8 cellular contexts compared by ENCODE assay signal in the genomic region with DNA sequence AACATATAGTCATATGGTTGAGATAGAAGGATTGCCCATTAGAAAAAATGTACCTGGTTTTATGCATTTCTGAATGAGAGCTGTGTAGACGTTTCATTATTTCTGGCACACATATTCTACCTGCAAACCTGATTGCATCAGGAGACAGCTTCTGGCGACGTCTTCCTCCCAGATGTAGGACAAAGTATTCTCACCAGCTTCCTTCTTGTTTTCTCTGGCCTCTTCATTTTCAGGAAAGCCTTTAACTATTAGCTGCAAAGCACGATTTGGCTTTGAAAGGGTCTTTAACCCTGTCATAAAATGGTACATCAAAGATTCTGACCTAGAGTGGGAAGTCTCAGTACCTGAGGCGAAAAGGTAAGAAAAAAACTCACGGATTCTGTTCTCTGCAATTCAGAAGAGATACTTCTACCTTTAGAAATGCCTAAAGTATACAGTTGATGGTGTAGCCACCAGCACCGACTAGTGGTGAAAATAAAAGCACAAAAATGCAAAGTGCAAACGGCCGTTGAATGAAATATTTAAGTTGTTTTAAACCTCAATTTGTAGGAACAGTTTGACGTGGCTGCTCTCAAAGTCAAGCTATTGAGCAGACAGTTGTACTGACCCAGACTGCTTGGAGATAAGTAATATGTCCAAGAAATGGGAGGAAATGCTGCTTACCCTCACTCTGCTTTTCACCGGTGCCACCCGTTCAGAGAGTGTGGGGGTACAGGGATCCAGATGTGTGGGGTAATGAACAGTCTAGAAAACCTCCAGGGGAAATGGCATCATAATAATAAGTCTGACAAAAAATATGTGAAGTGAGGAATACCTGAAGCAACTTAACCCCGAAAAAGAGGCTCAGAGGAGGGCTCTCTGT. TPM values are rescaled to one million over a fixed set of nuclear protein-coding genes. Genes with fewer than 3 reads are reported as not detected.
DNase-seq lines count a peak whose midpoint lies in the region; ATAC-seq and TF ChIP-seq lines count a peak whose summit lies in the region.

No MANE protein-coding gene starts in this region.

- no peak overlapping the region for H3K14ac ChIP-seq in trophoblast cell (ENCODE audit: low read length)

- CTCF ChIA-PET in activated CD8-positive, alpha-beta T cell treated with anti-CD3 and anti-CD28 coated beads for 36 hours (lab: Charles Lee), result interaction anchor here (0.6 to 5.4 kb wide), 79 partner anchors 8 to 559 kb away, joined by 3 to 68 read pairs (median 4); a partner anchor contains a TSS

- H3K9me3 ChIP-seq in CD4-positive, CD25-positive, alpha-beta regulatory T cell (ENCODE audit: control insufficient read depth in 2 of 2, low read length in 2 of 2), result no peaks in the 10 kb centered on the region
- H3K9me3 ChIP-seq in Loucy (ENCODE audit: insufficient read depth, low read depth, low read length) (no peaks in the 10 kb centered on the region), trophoblast cell (ENCODE audit: insufficient read depth, low read depth, low read length) (no peaks in the 10 kb centered on the region)

- H4K20me1 ChIP-seq in Loucy (ENCODE audit: insufficient read depth, low read length, poor library complexity, severe bottlenecking), result no peaks in the 10 kb centered on the region

- H2BK5ac ChIP-seq in trophoblast cell (ENCODE audit: low read depth, low read length, poor library complexity), result no peak overlapping the region

- no peaks in the 10 kb centered on the region for H3K36me3 Mint-ChIP-seq in CD4-positive, CD25-positive, alpha-beta regulatory T cell
- no peaks in the 10 kb centered on the region for H3K36me3 Mint-ChIP-seq in activated CD8-positive, alpha-beta T cell treated with anti-CD3 and anti-CD28 coated beads for 36 hours (ENCODE audit: low read depth)

- no peak overlapping the region for H2AFZ ChIP-seq in Loucy (ENCODE audit: low read length)
- no peak overlapping the region for H2AFZ ChIP-seq in trophoblast cell (ENCODE audit: insufficient read depth, low read length, poor library complexity)

- WGBS in trophoblast cell (ENCODE audit: extremely low coverage, insufficient coverage, insufficient read length), result no CpG with 5 or more reads among the region's 13 CpGs

- peak; percentile 6 to 78 (median 54) for DNase-seq in CD4-positive, CD25-positive, alpha-beta regulatory T cell
- DNase-seq in activated CD8-positive, alpha-beta T cell treated with anti-CD3 and anti-CD28 coated beads for 36 hours, result peak; percentile 71
- DNase-seq in fibroblast of gingiva (ENCODE audit: low read depth), result peak; percentile 4
- DNase-seq in trophoblast cell, result peak; percentile 43 to 85
- no peak for DNase-seq in NCI-H1417 treated with DMSO at 0.1 percent for 48 hours (lab: John Stamatoyannopoulos, UW)
- DNase-seq in NCI-H187 treated with DMSO at 0.1 percent for 48 hours (lab: John Stamatoyannopoulos, UW), result no peak

- POLR2A ChIA-PET in activated CD8-positive, alpha-beta T cell treated with anti-CD3 and anti-CD28 coated beads for 36 hours (lab: Charles Lee), result interaction anchor here (0.8 to 1.1 kb wide), 2 partner anchors 41 to 48 kb away, joined by 3 read pairs; no protein-coding TSS in a partner anchor

- H3K9me3 Mint-ChIP-seq in CD4-positive, CD25-positive, alpha-beta regulatory T cell, result no peaks in the 10 kb centered on the region
- no peaks in the 10 kb centered on the region for H3K9me3 Mint-ChIP-seq in activated CD8-positive, alpha-beta T cell treated with anti-CD3 and anti-CD28 coated beads for 36 hours

- peak; percentile 93 for TF ChIP-seq CTCF in Loucy (conservative IDR thresholded peaks at IDR 0.05; ENCODE audit: low read length)
- TF ChIP-seq CTCF in activated CD8-positive, alpha-beta T cell treated with anti-CD3 and anti-CD28 coated beads for 36 hours (IDR thresholded peaks at IDR 0.05), result peak; percentile 87

- peaks cover 4 to 7% (median 5%) of the 10 kb centered on the region in 4 donors for H3K4me1 Mint-ChIP-seq in CD4-positive, CD25-positive, alpha-beta regulatory T cell
- peaks cover 9% of the 10 kb centered on the region for H3K4me1 Mint-ChIP-seq in activated CD8-positive, alpha-beta T cell treated with anti-CD3 and anti-CD28 coated beads for 36 hours (ENCODE audit: low read depth)

- H3F3A ChIP-seq in Loucy (ENCODE audit: low read depth), result no peaks in the 10 kb centered on the region

- no peak overlapping the region for H3K4me3 Mint-ChIP-seq in CD4-positive, CD25-positive, alpha-beta regulatory T cell
- H3K4me3 Mint-ChIP-seq in activated CD8-positive, alpha-beta T cell treated with anti-CD3 and anti-CD28 coated beads for 36 hours, result no peak overlapping the region

- H3K4me1 ChIP-seq in CD4-positive, CD25-positive, alpha-beta regulatory T cell (ENCODE audit: control insufficient read depth, insufficient read depth, low read length, poor library complexity, severe bottlenecking), result peaks cover 5% of the 10 kb centered on the region
- H3K4me1 ChIP-seq in Loucy (ENCODE audit: insufficient read depth, low read length, poor library complexity, severe bottlenecking) (no peaks in the 10 kb centered on the region), trophoblast cell (ENCODE audit: control insufficient read depth in 1 of 2, insufficient read depth in 2 of 2, low read length in 2 of 2) (peaks cover 4 to 5% of the 10 kb centered on the region in 2 experiments)

- intact Hi-C loops in activated CD8-positive, alpha-beta T cell treated with anti-CD3 and anti-CD28 coated beads for 36 hours (cut with micrococcal nuclease), result loop anchor here (2.0 to 10.0 kb wide), 3 partner anchors 86 to 558 kb away; no protein-coding TSS in a partner anchor

- H3K4ac ChIP-seq in trophoblast cell (ENCODE audit: low read depth, low read length), result no peak overlapping the region

- no peaks in the 10 kb centered on the region for H3K27me3 ChIP-seq in CD4-positive, CD25-positive, alpha-beta regulatory T cell (ENCODE audit: control insufficient read depth, insufficient read depth, low read length)
- no peaks in the 10 kb centered on the region for H3K27me3 ChIP-seq in Loucy (ENCODE audit: insufficient read depth, low read length, poor library complexity, severe bottlenecking)
- no peaks in the 10 kb centered on the region for H3K27me3 ChIP-seq in trophoblast cell (ENCODE audit: insufficient read depth, low read length)

- peak; percentile 71 to 82 for ATAC-seq in CD4-positive, CD25-positive, alpha-beta regulatory T cell (ENCODE audit: low read depth in 2 of 2)
- peak; percentile 56 for ATAC-seq in GM19463 (IDR thresholded peaks at IDR 0.05; ENCODE audit: unreplicated experiment)
- ATAC-seq in activated CD8-positive, alpha-beta T cell treated with anti-CD3 and anti-CD28 coated beads for 36 hours, result peak; percentile 79

- H3K9me2 ChIP-seq in Loucy (replicated peaks; ENCODE audit: low read depth, low read length), result no peaks in the 10 kb centered on the region

- no peak overlapping the region for H3K27ac ChIP-seq in CD4-positive, CD25-positive, alpha-beta regulatory T cell (ENCODE audit: insufficient read depth, low read length, poor library complexity, severe bottlenecking)
- no peak overlapping the region for H3K27ac ChIP-seq in trophoblast cell (ENCODE audit: low read depth, low read length)

- H2AK5ac ChIP-seq in trophoblast cell (ENCODE audit: low read length), result no peak overlapping the region

- no peak overlapping the region for H2BK120ac ChIP-seq in trophoblast cell (ENCODE audit: insufficient read depth, low read length, poor library complexity)

- H4K8ac ChIP-seq in trophoblast cell (ENCODE audit: low read depth, low read length), result no peak overlapping the region

- H4K12ac ChIP-seq in trophoblast cell (ENCODE audit: low read depth, low read length), result no peak overlapping the region

- no peaks in the 10 kb centered on the region for H3K79me1 ChIP-seq in trophoblast cell (ENCODE audit: low read length)

- H3K18ac ChIP-seq in trophoblast cell (ENCODE audit: low read length), result no peak overlapping the region

- no peak overlapping the region for H3K4me2 ChIP-seq in Loucy (ENCODE audit: low read depth, low read length, poor library complexity, severe bottlenecking)
- H3K4me2 ChIP-seq in trophoblast cell (ENCODE audit: low read length), result no peak overlapping the region

- peak overlapping the region in 1 of 3 donors; percentile 32 for H3K27ac Mint-ChIP-seq in CD4-positive, CD25-positive, alpha-beta regulatory T cell
- peak overlapping the region; percentile 37 for H3K27ac Mint-ChIP-seq in activated CD8-positive, alpha-beta T cell treated with anti-CD3 and anti-CD28 coated beads for 36 hours

- no peak overlapping the region for H4K91ac ChIP-seq in trophoblast cell (ENCODE audit: low read depth, low read length)

- H3K79me2 ChIP-seq in Loucy (ENCODE audit: insufficient read depth, low read length), result no peaks in the 10 kb centered on the region
- no peaks in the 10 kb centered on the region for H3K79me2 ChIP-seq in trophoblast cell (ENCODE audit: control insufficient read depth, insufficient read depth, low read length, poor library complexity)

- H2BK12ac ChIP-seq in trophoblast cell (ENCODE audit: low read length), result no peak overlapping the region

- H3K9ac ChIP-seq in Loucy (ENCODE audit: low read depth, low read length, poor library complexity, severe bottlenecking) (peak overlapping the region; percentile 10), trophoblast cell (ENCODE audit: low read length) (no peak overlapping the region)

- H3K23ac ChIP-seq in trophoblast cell (ENCODE audit: low read length), result no peak overlapping the region

- H3K4me3 ChIP-seq in CD4-positive, CD25-positive, alpha-beta regulatory T cell (ENCODE audit: low read depth, low read length), result peak overlapping the region; percentile 53
- H3K4me3 ChIP-seq in Loucy (ENCODE audit: low read length, poor library complexity, severe bottlenecking) (no peak overlapping the region), trophoblast cell (ENCODE audit: low read depth, low read length) (no peak overlapping the region)

- H3K36me3 ChIP-seq in CD4-positive, CD25-positive, alpha-beta regulatory T cell (ENCODE audit: control insufficient read depth, insufficient read depth, low read length), result no peaks in the 10 kb centered on the region
- H3K36me3 ChIP-seq in Loucy (ENCODE audit: insufficient read depth, low read length) (peaks cover 72% of the 10 kb centered on the region; the same call in 1 of the 2 replicates), trophoblast cell (ENCODE audit: control insufficient read depth in 1 of 2, insufficient read depth in 2 of 2, low read length in 2 of 2) (no peaks in the 10 kb centered on the region)

- no peaks in the 10 kb centered on the region for H3K27me3 Mint-ChIP-seq in CD4-positive, CD25-positive, alpha-beta regulatory T cell
- no peaks in the 10 kb centered on the region for H3K27me3 Mint-ChIP-seq in activated CD8-positive, alpha-beta T cell treated with anti-CD3 and anti-CD28 coated beads for 36 hours

RNA-seq across cellular contexts. Expression of a gene that starts 20.2 kb away (rescaled TPM):
- 0.44 TPM for total RNA-seq in CD4-positive, CD25-positive, alpha-beta regulatory T cell
- under 1 TPM in 1 of 4 donors, not detected in 3; 0.41 TPM for polyA plus RNA-seq in CD4-positive, CD25-positive, alpha-beta regulatory T cell
- total RNA-seq in activated CD8-positive, alpha-beta T cell treated with anti-CD3 and anti-CD28 coated beads for 36 hours, result 1 to 10 TPM; 5.8 to 6.0 TPM
- not detected in 2 replicates for polyA plus RNA-seq in trophoblast cell (2013)

RNA-seq across cellular contexts. Expression of a gene that starts 29.8 kb away (rescaled TPM):
- total RNA-seq in CD4-positive, CD25-positive, alpha-beta regulatory T cell, result not detected
- not detected for polyA plus RNA-seq in CD4-positive, CD25-positive, alpha-beta regulatory T cell
- under 1 TPM in 1 of 2 experiments, not detected in 1; 0.07 TPM for total RNA-seq in activated CD8-positive, alpha-beta T cell treated with anti-CD3 and anti-CD28 coated beads for 36 hours
- 0.15 TPM in 2 replicates for polyA plus RNA-seq in trophoblast cell (2013)

Comparison
In these comparisons a context has a peak if more than half of its experiments do, and no peak if none do; other contexts are left out.
1. DNase-seq: peak in CD4-positive, CD25-positive, alpha-beta regulatory T cell (3 of 3), activated CD8-positive, alpha-beta T cell treated with anti-CD3 and anti-CD28 coated beads for 36 hours (single experiment), fibroblast of gingiva (single experiment) and trophoblast cell (2 of 2); none in NCI-H1417 treated with DMSO at 0.1 percent for 48 hours (single experiment) and NCI-H187 treated with DMSO at 0.1 percent for 48 hours (single experiment).
2. Peak in every context shown above with its lines, with median percentiles within 50 percentile points of each other: ATAC-seq.